In genomic region chr6:1634081-1634480, GRCh38 we compare ENCODE assay signal across 21 cellular contexts. TPM values are rescaled to one million over a fixed set of nuclear protein-coding genes. Genes with fewer than 3 reads are reported as not detected.
DNase-seq lines count a peak whose midpoint lies in the region; ATAC-seq, FAIRE-seq and TF ChIP-seq lines count a peak whose summit lies in the region.
"Had no signal": no experiment of that assay in that cellular context is flagged by ENCODE, and none has a peak within 500 bp of the region (broad histone marks: within the 10 kb centered on the region; RNA-seq: fewer than 3 reads in every experiment).

No MANE protein-coding gene starts in this region.

- peaks cover 0 to 3% (median 0%) of the 10 kb centered on the region in 7 donors for H3K27me3 ChIP-seq in heart right ventricle
- peaks cover 27% of the 10 kb centered on the region for H3K27me3 ChIP-seq in WERI-Rb-1 (ENCODE audit: insufficient read depth, low read depth, severe bottlenecking)
- H3K27me3 ChIP-seq in H1 (replicated peaks in 1 of 4; ENCODE audit: control insufficient read depth in 3 of 4, extremely low read depth in 1 of 4, insufficient read depth in 3 of 4, low read length in 3 of 4), result peaks cover 0 to 8% (median 5%) of the 10 kb centered on the region in 4 experiments; a peak in 4 of 7 replicates
- H3K27me3 ChIP-seq in mesendoderm (ENCODE audit: insufficient read depth, low read length, poor library complexity), result no peaks in the 10 kb centered on the region

- H3K18ac ChIP-seq in H1 (ENCODE audit: extremely low read depth, low read length), result no peak overlapping the region
- no peak overlapping the region for H3K18ac ChIP-seq in mesendoderm (ENCODE audit: low read length)

- H3K36me3 Mint-ChIP-seq in Calu3 (ENCODE audit: insufficient read depth, unreplicated experiment), result peaks cover 12% of the 10 kb centered on the region

- H3K9me3 ChIP-seq in heart right ventricle, result no peaks in the 10 kb centered on the region
- H3K9me3 ChIP-seq in WERI-Rb-1 (ENCODE audit: severe bottlenecking), result no peaks in the 10 kb centered on the region
- no peaks in the 10 kb centered on the region for H3K9me3 ChIP-seq in H1 (ENCODE audit: insufficient read depth in 2 of 2, low read depth in 1 of 2, low read length in 1 of 2)
- H3K9me3 ChIP-seq: A549, Caco-2 had no signal

- DNase-seq in heart right ventricle, result no peak
- DNase-seq in Right ventricle myocardium inferior (ENCODE audit: missing footprints), result no peak
- no peak for DNase-seq in WERI-Rb-1
- no peak for DNase-seq in H1 (ENCODE audit: low read depth in 1 of 2, low spot score in 2 of 2)
- DNase-seq in mesendoderm, result peak; percentile 18
- no peak for DNase-seq in middle frontal gyrus (ENCODE audit: extremely low spot score, low spot score)
- no peak for DNase-seq in NOMO-1 treated with dmso at 0.1 percent for 144 hours (lab: John Stamatoyannopoulos, UW; ENCODE audit: unreplicated experiment)
- no peak for DNase-seq in Calu3
- DNase-seq: AML-193, DMS153, DMS79, GDM1, H9 had no signal

- no peak overlapping the region for H4K5ac ChIP-seq in H1 (ENCODE audit: insufficient read length, low read depth, low read length)
- no peak overlapping the region for H4K5ac ChIP-seq in mesendoderm (ENCODE audit: low read length)

- no peak for FAIRE-seq in H1 (lab: Jason Lieb, UNC)
- FAIRE-seq: A549, GM12892, GM18507 had no signal

- H2BK15ac ChIP-seq in H1 (ENCODE audit: low read length) (no peak overlapping the region), mesendoderm (replicated peaks; ENCODE audit: low read depth) (no peak overlapping the region)

- H3K4me3 ChIP-seq in heart right ventricle (no peak overlapping the region), WERI-Rb-1 (ENCODE audit: low read depth, low read length) (no peak overlapping the region), H1 (ENCODE audit: extremely low read depth in 1 of 4, insufficient read depth in 2 of 4, low read depth in 3 of 4, low read length in 4 of 4) (no peak overlapping the region), mesendoderm (ENCODE audit: low read length) (no peak overlapping the region)
- H3K4me3 ChIP-seq: A549, GM23338 had no signal

- no peak overlapping the region for H4K91ac ChIP-seq in H1 (replicated peaks; ENCODE audit: insufficient read length, low read length)

- H3K27ac Mint-ChIP-seq in Calu3 (ENCODE audit: unreplicated experiment), result no peak overlapping the region
- H3K27ac Mint-ChIP-seq: CD4-positive, alpha-beta T cell; GM23338; H9 had no signal

- H4K8ac ChIP-seq in H1 (ENCODE audit: extremely low read depth, insufficient read depth, low read length) (peak overlapping the region; percentile 9; the same call in 1 of the 2 replicates), mesendoderm (ENCODE audit: low read depth, low read length) (no peak overlapping the region)

- no peak overlapping the region for H3K4me2 ChIP-seq in H1 (ENCODE audit: insufficient read depth in 1 of 2, low read depth in 2 of 2, low read length in 2 of 2)
- H3K4me2 ChIP-seq in mesendoderm (ENCODE audit: low read length), result no peak overlapping the region
- H3K4me2 ChIP-seq: A549, GM23338 had no signal

- H3K9ac ChIP-seq in H1 (replicated peaks in 1 of 4; ENCODE audit: extremely low read depth in 1 of 4, low read depth in 3 of 4, low read length in 3 of 4) (no peak overlapping the region), mesendoderm (ENCODE audit: low read length) (no peak overlapping the region)

- H2BK5ac ChIP-seq in H1 (ENCODE audit: low read depth, low read length) (no peak overlapping the region), mesendoderm (ENCODE audit: low read length) (no peak overlapping the region)

- H3K79me1 ChIP-seq in H1 (ENCODE audit: low read depth, low read length), result no peaks in the 10 kb centered on the region; the same call in 1 of the 2 replicates
- H3K79me1 ChIP-seq in mesendoderm (ENCODE audit: low read length), result no peaks in the 10 kb centered on the region

- no peaks in the 10 kb centered on the region for H3K27me3 Mint-ChIP-seq in Calu3 (ENCODE audit: unreplicated experiment)

- H2BK12ac ChIP-seq in H1 (ENCODE audit: low read depth, low read length), result no peak overlapping the region

- H2AK5ac ChIP-seq in H1 (ENCODE audit: low read depth, low read length) (no peak overlapping the region), mesendoderm (ENCODE audit: low read length) (no peak overlapping the region)

- no peak overlapping the region for H3K23ac ChIP-seq in H1 (ENCODE audit: insufficient read length)
- no peak overlapping the region for H3K23ac ChIP-seq in mesendoderm (ENCODE audit: low read length)

- ATAC-seq in heart right ventricle (peak in 6 of 8 donors; percentile 8 to 58 (median 42)), Right ventricle myocardium inferior (no peak)
- ATAC-seq: A549, GM23338 had no signal

- H3K79me2 ChIP-seq in H1 (ENCODE audit: control insufficient read depth in 1 of 2, insufficient read depth in 2 of 2, low read length in 2 of 2), result no peaks in the 10 kb centered on the region
- H3K79me2 ChIP-seq in mesendoderm (ENCODE audit: control insufficient read depth, insufficient read depth, low read length), result no peaks in the 10 kb centered on the region

- H2BK120ac ChIP-seq in H1 (replicated peaks; ENCODE audit: low read depth, low read length) (no peak overlapping the region), mesendoderm (ENCODE audit: low read depth, low read length) (no peak overlapping the region)

- CTCF ChIA-PET in H1 (lab: Charles Lee; ENCODE audit: partially characterized antibody), result interaction anchor here (0.8 kb wide), 1 partner anchor 39 kb away, joined by 4 read pairs; no protein-coding TSS in a partner anchor
- CTCF ChIA-PET in Calu3 (lab: Charles Lee), result interaction anchor here (1.1 kb wide), 1 partner anchor 52 kb away, joined by 3 read pairs; no protein-coding TSS in a partner anchor

- H3K14ac ChIP-seq in H1 (ENCODE audit: insufficient read length), result no peak overlapping the region

- no peak overlapping the region for H2AFZ ChIP-seq in H1 (ENCODE audit: low read length)
- H2AFZ ChIP-seq: GM23338 had no signal

- TF ChIP-seq POLR2A in H1 (IDR thresholded peaks at IDR 0.05; ENCODE audit: control extremely low read depth in 1 of 2, low read depth in 2 of 2, low read length in 2 of 2), result no peak

- H4K20me1 ChIP-seq in H1 (replicated peaks in 1 of 2; ENCODE audit: control insufficient read depth in 1 of 2, insufficient read depth in 2 of 2, low read length in 2 of 2), result no peaks in the 10 kb centered on the region

- intact Hi-C loops in heart right ventricle (cut with DNase I), result no loop called here
- intact Hi-C loops in Right ventricle myocardium inferior (cut with DNase I), result no loop called here
- intact Hi-C loops in Calu3 (cut with micrococcal nuclease; ENCODE audit: unreplicated experiment), result no loop called here

- peaks cover 0 to 29% (median 14%) of the 10 kb centered on the region in 9 donors for H3K4me1 ChIP-seq in heart right ventricle
- H3K4me1 ChIP-seq in H1 (replicated peaks in 1 of 4; ENCODE audit: control insufficient read depth in 3 of 4, insufficient read depth in 4 of 4, low read length in 3 of 4), result no peaks in the 10 kb centered on the region
- H3K4me1 ChIP-seq in mesendoderm (ENCODE audit: control insufficient read depth, low read depth, low read length), result no peaks in the 10 kb centered on the region

- no peak overlapping the region for H3K56ac ChIP-seq in H1 (replicated peaks; ENCODE audit: insufficient read length, low read depth, low read length)
- H3K56ac ChIP-seq in mesendoderm (ENCODE audit: low read length), result no peak overlapping the region

- no peak overlapping the region for H3K4ac ChIP-seq in H1 (replicated peaks; ENCODE audit: insufficient read length, low read depth, low read length)
- H3K4ac ChIP-seq in mesendoderm (ENCODE audit: low read depth, low read length), result no peak overlapping the region

- H3K27ac ChIP-seq in heart right ventricle (no peak overlapping the region), WERI-Rb-1 (no peak overlapping the region), H1 (ENCODE audit: low read depth, low read length) (no peak overlapping the region), mesendoderm (ENCODE audit: low read depth, low read length) (no peak overlapping the region)
- H3K27ac ChIP-seq: 22Rv1, A549, C4-2B had no signal

- no peak for TF ChIP-seq CTCF in heart right ventricle (IDR thresholded peaks at IDR 0.05)
- 0 out of 2 replicates have a peak, but pooled peaks have one; percentile 29 for TF ChIP-seq CTCF in WERI-Rb-1 (IDR thresholded peaks at IDR 0.05; ENCODE audit: low read depth, low read length)
- TF ChIP-seq CTCF in H1 (IDR thresholded peaks at IDR 0.05; ENCODE audit: control extremely low read depth in 1 of 3, insufficient read depth in 1 of 3, low read depth in 1 of 3, low read length in 3 of 3), result no peak
- no peak for TF ChIP-seq CTCF in Calu3 (IDR thresholded peaks at IDR 0.05; ENCODE audit: unreplicated experiment)

- WGBS in heart right ventricle, 2 donors, result 79 to 93% methylated on average over 4 of the region's 4 CpGs
- WGBS in H1 (ENCODE audit: extremely low coverage in 1 of 2, insufficient coverage in 1 of 2, insufficient read length in 1 of 2, insufficient replicate concordance in 2 of 2, low coverage in 1 of 2, low lambda C conversion rate in 2 of 2, missing lambda C conversion rate in 1 of 2), 2 experiments, result 86% methylated on average over 4 of the region's 4 CpGs; no CpG with 5 or more reads in 1 of the 2 experiments
- WGBS in mesendoderm (ENCODE audit: extremely low coverage, insufficient coverage, low lambda C conversion rate), result no CpG with 5 or more reads among the region's 4 CpGs

- H3K4me3 Mint-ChIP-seq in Calu3 (ENCODE audit: low read depth, unreplicated experiment), result no peak overlapping the region
- H3K4me3 Mint-ChIP-seq: CD4-positive, alpha-beta T cell; GM23338; H9 had no signal

- no peak for TF ChIP-seq RAD21 in H1 (IDR thresholded peaks at IDR 0.05 in 1 of 2, conservative IDR thresholded peaks at IDR 0.05 in 1 of 2; ENCODE audit: low read depth in 2 of 2, low read length in 2 of 2)

- no peak overlapping the region for H2BK20ac ChIP-seq in H1 (ENCODE audit: low read length)

- H3K36me3 ChIP-seq in heart right ventricle (no peaks in the 10 kb centered on the region), WERI-Rb-1 (no peaks in the 10 kb centered on the region), H1 (ENCODE audit: control insufficient read depth in 2 of 4, insufficient read depth in 4 of 4, low read length in 3 of 4) (no peaks in the 10 kb centered on the region), mesendoderm (ENCODE audit: control insufficient read depth, insufficient read depth, low read length) (no peaks in the 10 kb centered on the region)

- H3K4me1 Mint-ChIP-seq in Calu3 (ENCODE audit: low read depth, unreplicated experiment), result peaks cover 7% of the 10 kb centered on the region

- no peaks in the 10 kb centered on the region for H3K9me3 Mint-ChIP-seq in Calu3 (ENCODE audit: low read depth, unreplicated experiment)
- H3K9me3 Mint-ChIP-seq: CD4-positive, alpha-beta T cell; GM23338; H9 had no signal

- BruUV-seq in Calu3 (replicated peaks; lab: Mats Ljungman, UMichigan), result no TSS peak

- no peaks in the 10 kb centered on the region; the same call in 1 of the 2 replicates for H3K23me2 ChIP-seq in H1 (ENCODE audit: low read depth, low read length)

- POLR2A ChIA-PET in H1 (lab: Charles Lee; ENCODE audit: partially characterized antibody), result no interaction called here

- TF ChIP-seq EP300 in H1 (IDR thresholded peaks at IDR 0.05; ENCODE audit: borderline replicate concordance in 1 of 2, low read depth in 2 of 2, low read length in 2 of 2), result no peak

RNA-seq across cellular contexts. Expression of gene FOXC1, which starts 24.4 kb away (rescaled TPM):
- total RNA-seq in heart right ventricle (1 to 10 TPM; 2.8 to 7.4 (median 4.3) TPM), Right ventricle myocardium inferior (2.7 TPM), Calu3 (2022) (12.3 and 16.5 TPM in 2 replicates)
- polyA plus RNA-seq in heart right ventricle (1 to 10 TPM; 3.0 to 3.6 TPM), H1 (2011; rRNA removed) (0.05 TPM in 1 of 2 replicates, not detected in the other)
- 0.13 and 0.22 TPM in 2 replicates for total RNA-seq in H1 (2021; fragmentation: NEBNext Ultra II Directional; extraction: Animal tissue kit (Norgen Biotek cat#: 25700))
- 0.09 TPM for polyA plus RNA-seq in H1 (2011; cell fraction: cytosol; rRNA removed)
- polyA plus RNA-seq in H1 (2011; cell fraction: nucleus; rRNA removed), result 0.03 TPM
- polyA plus RNA-seq in H1 (2012, experiment 1 of 2), result 0.05 to 0.07 TPM in 2 of 4 replicates, not detected in the others
- 0.13 TPM for polyA plus RNA-seq in H1 (2012, experiment 2 of 2)
- polyA plus RNA-seq in H1 (2013, experiment 1 of 2), result 0.10 TPM
- polyA plus RNA-seq in H1 (2013, experiment 2 of 2), result 0.06 TPM
- 0.10 TPM in 1 of 2 replicates, not detected in the other for polyA minus RNA-seq in H1 (2011; rRNA and poly(A)+ RNA removed)
- polyA minus RNA-seq in H1 (2011; cell fraction: cytosol; rRNA and poly(A)+ RNA removed), result not detected
- polyA minus RNA-seq in H1 (2011; cell fraction: nucleus; rRNA and poly(A)+ RNA removed), result 0.40 TPM
- 1.1 TPM for polyA plus RNA-seq in mesendoderm (2013, experiment 1 of 2)
- polyA plus RNA-seq in mesendoderm (2013, experiment 2 of 2), result 1.1 TPM
- total RNA-seq: CD4-positive, alpha-beta T cell; H9 had no signal
